10 cellular contexts compared by ENCODE assay signal in genomic region chr20:62352402-62353288, GRCh38. TPM values are rescaled to one million over a fixed set of nuclear protein-coding genes. Genes with fewer than 3 reads are reported as not detected.
A peak's percentile ranks its signal among the peaks of the same experiment; 100 is the strongest.
DNase-seq lines count a peak whose midpoint lies in the region; ATAC-seq, FAIRE-seq and TF ChIP-seq lines count a peak whose summit lies in the region.
"Had no signal": no experiment of that assay in that cellular context is flagged by ENCODE, and none has a peak within 500 bp of the region (broad histone marks: within the 10 kb centered on the region; RNA-seq: fewer than 3 reads in every experiment).

No MANE protein-coding gene starts in this region.

- H3K9me3 ChIP-seq in lung (ENCODE audit: control insufficient read depth in 2 of 2, insufficient read depth in 1 of 2, low read length in 1 of 2) (no peaks in the 10 kb centered on the region), uterus (no peaks in the 10 kb centered on the region)

- H3K36me3 ChIP-seq in lung (ENCODE audit: control insufficient read depth in 2 of 2, insufficient read depth in 2 of 2, low read length in 2 of 2) (peaks cover 5 to 41% of the 10 kb centered on the region in 2 donors), uterus (no peaks in the 10 kb centered on the region)

- H3K4me3 ChIP-seq in lung (no peak overlapping the region), uterus (no peak overlapping the region)

- H3K27ac ChIP-seq in cingulate gyrus (ENCODE audit: low read depth, low read length): peak overlapping the region; percentile 39
- peak overlapping the region; percentile 56 to 93 for H3K27ac ChIP-seq in lung (ENCODE audit: low read depth in 1 of 2, low read length in 1 of 2)
- H3K27ac ChIP-seq in uterus: peak overlapping the region; percentile 44 to 68

- no peak for TF ChIP-seq CTCF in lung (IDR thresholded peaks at IDR 0.05; ENCODE audit: control extremely low read depth, extremely low read depth)
- peak; percentile 13 to 43 (median 28) for TF ChIP-seq CTCF in uterus (IDR thresholded peaks at IDR 0.05)

- WGBS in lung, 2 donors: 72 to 85% methylated on average over 42 to 43 of the region's 43 CpGs

- TF ChIP-seq POLR2A in uterus (IDR thresholded peaks at IDR 0.05) (no peak), H54 (IDR thresholded peaks at IDR 0.05; ENCODE audit: low read depth, low read length) (no peak)

- H3K27me3 ChIP-seq in lung (ENCODE audit: control insufficient read depth, insufficient read depth) (no peaks in the 10 kb centered on the region), uterus (no peaks in the 10 kb centered on the region)

- intact Hi-C loops in uterus (cut with DNase I; ENCODE audit: low total_unique reads): no loop called here

- H3K4me1 ChIP-seq in lung (ENCODE audit: control insufficient read depth in 2 of 2, insufficient read depth in 2 of 2, low read length in 2 of 2) (peaks cover 20 to 25% of the 10 kb centered on the region in 2 donors), uterus (peaks cover 7 to 30% of the 10 kb centered on the region in 2 donors)

- FAIRE-seq in H54 (lab: Jason Lieb, UNC): no peak
- FAIRE-seq: A204.1 had no signal

- no peak for ATAC-seq in lung (ENCODE audit: insufficient read depth, low FRiP score)
- ATAC-seq in HG03196 (IDR thresholded peaks at IDR 0.05; ENCODE audit: unreplicated experiment): no peak
- no peak for ATAC-seq in GM18907 (IDR thresholded peaks at IDR 0.05; ENCODE audit: unreplicated experiment)

- DNase-seq in NCI-H2081 (lab: John Stamatoyannopoulos, UW) (peak; percentile 39 to 73), NCI-H2081 treated with DMSO at 0.1 percent for 48 hours (lab: John Stamatoyannopoulos, UW) (no peak), lung (ENCODE audit: low spot score) (no peak), uterus (peak; percentile 72 to 83), H54 (ENCODE audit: insufficient read length, low spot score) (no peak)
- DNase-seq: stimulated activated CD4-positive, alpha-beta T cell treated with anti-CD3 and anti-CD28 coated beads, Interleukin-4, amount 100 ng/mL, for 1 hour had no signal

RNA-seq across cellular contexts. Expression of gene LAMA5, which starts 14.5 kb away (rescaled TPM):
- total RNA-seq in lung (100 to 1,000 TPM; 209 to 315 TPM), uterus (100 to 1,000 TPM in 2 of 4 donors, 10 to 100 TPM in 2; 50.6 to 375 (median 90.8) TPM)
- polyA plus RNA-seq in lung: 100 to 1,000 TPM; 116 to 279 TPM

RNA-seq across cellular contexts. Expression of gene RPS21, which starts 34.3 kb away (rescaled TPM):
- total RNA-seq in lung (1,000 to 10,000 TPM in 1 of 2 donors, 100 to 1,000 TPM in 1; 222 to 1,251 TPM), uterus (over 10,000 TPM in 1 of 4 donors, 1,000 to 10,000 TPM in 3; 1,151 to 14,756 (median 1,928) TPM)
- 1,000 to 10,000 TPM; 4,051 to 4,827 TPM for polyA plus RNA-seq in lung

RNA-seq across cellular contexts. Expression of gene ADRM1, which starts 49.8 kb away (rescaled TPM):
- total RNA-seq in lung (100 to 1,000 TPM in 1 of 2 donors, 10 to 100 TPM in 1; 43.1 to 104 TPM), uterus (10 to 100 TPM; 42.9 to 82.7 (median 60.9) TPM)
- 100 to 1,000 TPM; 108 to 140 TPM for polyA plus RNA-seq in lung

RNA-seq across cellular contexts. Expression of gene CABLES2, which starts 54.4 kb away (rescaled TPM):
- total RNA-seq in lung (1 to 10 TPM; 3.5 to 4.4 TPM), uterus (10 to 100 TPM in 1 of 4 donors, 1 to 10 TPM in 2, under 1 TPM in 1; 0.29 to 10.6 (median 2.6) TPM)
- polyA plus RNA-seq in lung: 1 to 10 TPM; 1.9 to 3.7 TPM

Comparison
In these comparisons a context has a peak if more than half of its experiments do, and no peak if none do; other contexts are left out.
1. DNase-seq: peak in NCI-H2081 (2 of 2) and uterus (2 of 2); none in NCI-H2081 treated with DMSO at 0.1 percent for 48 hours (single experiment), lung (single experiment) and H54 (single experiment).
2. Peak in every context shown above with its lines, with median percentiles within 50 percentile points of each other: H3K27ac ChIP-seq.